ENCODE assay signal across 8 cellular contexts in genomic region chr12:89166525-89166934, GRCh38.
DNase-seq lines count a peak whose midpoint lies in the region; ATAC-seq and TF ChIP-seq lines count a peak whose summit lies in the region.

No MANE protein-coding gene starts in this region.

- no peaks in the 10 kb centered on the region for H3K36me3 ChIP-seq in PC-9 (ENCODE audit: low read depth)

- H3K9me2 ChIP-seq in PC-9 (ENCODE audit: insufficient read depth): no peaks in the 10 kb centered on the region; the same call in 1 of the 2 replicates

- no peaks in the 10 kb centered on the region for H3K79me2 ChIP-seq in PC-9 (ENCODE audit: low read depth)

- DNase-seq in Right ventricle myocardium superior: no peak
- no peak for DNase-seq in cardiac septum (ENCODE audit: low spot score)
- DNase-seq in amniotic stem cell (lab: John Stamatoyannopoulos, UW): peak; percentile 35
- no peak for DNase-seq in osteocyte (ENCODE audit: extremely low spot score, unreplicated experiment)
- DNase-seq in PC-9: no peak
- DNase-seq in activated gamma-delta T cell (lab: John Stamatoyannopoulos, UW): no peak

- ATAC-seq in Right ventricle myocardium superior (ENCODE audit: poor library complexity): peak; percentile 56
- ATAC-seq in HG03196 (IDR thresholded peaks at IDR 0.05; ENCODE audit: unreplicated experiment): peak; percentile 85
- ATAC-seq in SK-N-SH treated with all-trans-retinoic acid at 6 μM for 48 hours: no peak

- no peaks in the 10 kb centered on the region for H3K27me3 Mint-ChIP-seq in osteocyte (ENCODE audit: unreplicated experiment)

- no peak overlapping the region for H3K4me2 ChIP-seq in PC-9

- no peak overlapping the region for H3K4me3 ChIP-seq in PC-9

- peaks cover 19% of the 10 kb centered on the region for H3K4me1 Mint-ChIP-seq in osteocyte (ENCODE audit: unreplicated experiment)

- peaks cover 31% of the 10 kb centered on the region for H3F3A ChIP-seq in PC-9 (ENCODE audit: insufficient read depth, low read depth)

- H4K20me1 ChIP-seq in PC-9 (ENCODE audit: insufficient read depth): no peaks in the 10 kb centered on the region

- no peak overlapping the region for H3K4me3 Mint-ChIP-seq in osteocyte (ENCODE audit: unreplicated experiment)

- no TSS peak for BruUV-seq in PC-9 (replicated peaks; lab: Mats Ljungman, UMichigan)

- peaks cover 11% of the 10 kb centered on the region for H3K9me3 ChIP-seq in PC-9 (ENCODE audit: insufficient read depth, low read depth)

- peaks cover 48% of the 10 kb centered on the region for H3K4me1 ChIP-seq in PC-9 (replicated peaks; ENCODE audit: insufficient read depth)

- intact Hi-C loops in Right ventricle myocardium superior (cut with DNase I): loop anchor here (10.0 kb wide), 1 partner anchor 188 kb away; the partner anchor contains the start of gene DUSP6
- intact Hi-C loops in cardiac septum (cut with DNase I): no loop called here
- intact Hi-C loops in PC-9 (cut with micrococcal nuclease; ENCODE audit: unreplicated experiment): loop anchor here (10.0 kb wide), 1 partner anchor 112 kb away; no protein-coding TSS in a partner anchor

- no peaks in the 10 kb centered on the region for H3K27me3 ChIP-seq in PC-9 (ENCODE audit: insufficient read depth, low read depth)

- H3K9me3 Mint-ChIP-seq in osteocyte (ENCODE audit: unreplicated experiment): no peaks in the 10 kb centered on the region

- POLR2A ChIA-PET in PC-9 (lab: Charles Lee; ENCODE audit: unreplicated experiment): no interaction called here

- no peak overlapping the region for H3K27ac ChIP-seq in PC-9

- no peak for TF ChIP-seq CTCF in osteocyte (IDR thresholded peaks at IDR 0.05)
- TF ChIP-seq CTCF in PC-9 (conservative IDR thresholded peaks at IDR 0.05): no peak

- CTCF ChIA-PET in PC-9 (lab: Charles Lee): no interaction called here

- H3K27ac Mint-ChIP-seq in osteocyte (ENCODE audit: unreplicated experiment): peak overlapping the region; percentile 90

- no peaks in the 10 kb centered on the region for H3K36me3 Mint-ChIP-seq in osteocyte (ENCODE audit: unreplicated experiment)

- no peak overlapping the region for H2AFZ ChIP-seq in PC-9

TF ChIP-seq in SK-N-SH treated with all-trans-retinoic acid at 6 μM for 48 hours, 23 proteins besides CTCF, POLR2A, EP300 and RAD21:
- TF ChIP-seq ZC3H10 (CRISPR knock-in tag; IDR thresholded peaks at IDR 0.05) (no peak), PPARA (CRISPR knock-in tag; IDR thresholded peaks at IDR 0.05; ENCODE audit: borderline replicate concordance) (no peak), TCF4 (CRISPR knock-in tag; IDR thresholded peaks at IDR 0.05; ENCODE audit: borderline replicate concordance) (no peak), ZFP30 (CRISPR knock-in tag; IDR thresholded peaks at IDR 0.05) (no peak), RARB (CRISPR knock-in tag; IDR thresholded peaks at IDR 0.05) (no peak), ESRRG (CRISPR knock-in tag; IDR thresholded peaks at IDR 0.05) (no peak), ZNF8 (CRISPR knock-in tag; IDR thresholded peaks at IDR 0.05) (no peak), BACH2 (CRISPR knock-in tag; IDR thresholded peaks at IDR 0.05; ENCODE audit: borderline replicate concordance) (no peak), POU6F1 (CRISPR knock-in tag; IDR thresholded peaks at IDR 0.05; ENCODE audit: borderline replicate concordance, low read depth) (no peak), PATZ1 (CRISPR knock-in tag; IDR thresholded peaks at IDR 0.05; ENCODE audit: borderline replicate concordance) (no peak), ZFP3 (CRISPR knock-in tag; IDR thresholded peaks at IDR 0.05) (no peak)
